In the genomic region with DNA sequence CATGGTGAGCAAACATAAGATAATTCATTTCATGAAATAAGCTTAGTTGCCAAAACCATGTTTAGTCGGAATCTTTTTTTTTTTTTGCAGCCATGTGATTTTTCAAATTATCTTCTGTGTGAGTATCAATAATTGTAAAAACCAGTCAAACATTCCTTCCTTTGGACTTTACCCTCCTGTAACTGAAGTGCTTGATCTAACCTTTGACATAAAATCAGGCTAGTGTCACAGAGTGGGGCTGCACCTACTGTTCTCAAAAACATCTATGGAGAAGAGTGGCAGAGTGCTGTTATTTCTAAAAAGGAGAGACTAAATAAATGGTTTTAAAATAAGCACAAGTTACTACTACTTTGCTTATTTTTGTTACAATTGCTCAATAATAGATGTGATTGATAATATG, we compare ENCODE assay signal across 24 cellular contexts.
"Had no signal": no experiment of that assay in that cellular context is flagged by ENCODE, and none has a peak within 500 bp of the region (broad histone marks: within the 10 kb centered on the region; RNA-seq: fewer than 3 reads in every experiment).

No MANE protein-coding gene starts in this region.

- H3K4me1 Mint-ChIP-seq: mesothelial cell of epicardium; naive thymus-derived CD4-positive, alpha-beta T cell; stimulated activated effector memory CD8-positive, alpha-beta T cell treated with anti-CD3 and anti-CD28 coated beads, Interleukin-12 subunit alpha, Interleukin-12 subunit beta, amount 100 ng/mL, for 72 hours had no signal

- H3K27ac Mint-ChIP-seq: mesothelial cell of epicardium; natural killer cell treated with Interleukin-12 subunit alpha and Interleukin-12 subunit beta and Interleukin-15 and Interleukin-18, amount 100 ng/mL, for 72 hours; progenitor cell of endocrine pancreas; stimulated activated effector memory CD8-positive, alpha-beta T cell treated with anti-CD3 and anti-CD28 coated beads, Interleukin-12 subunit alpha, Interleukin-12 subunit beta, amount 100 ng/mL, for 72 hours; stimulated activated naive CD8-positive, alpha-beta T cell treated with anti-CD3 and anti-CD28 coated beads, Interleukin-15, Interleukin-2, amounts not matched to agents 100 ng/mL and 50 ng/mL, for 24 hours had no signal

- H3K27ac ChIP-seq: heart left ventricle, left lung, ovary, right atrium auricular region, skin epidermis, spleen, suprapubic skin, thoracic aorta, tibial artery, upper lobe of right lung had no signal

- H3K9me3 Mint-ChIP-seq: naive thymus-derived CD4-positive, alpha-beta T cell; stimulated activated naive CD8-positive, alpha-beta T cell treated with anti-CD3 and anti-CD28 coated beads, Interleukin-15, Interleukin-2, amounts not matched to agents 100 ng/mL and 50 ng/mL, for 24 hours had no signal

- H3K9me3 ChIP-seq: heart left ventricle, left lung, ovary, right atrium auricular region, spleen, suprapubic skin, thoracic aorta, tibial artery, upper lobe of right lung had no signal

- DNase-seq: heart left ventricle; islet precursor cell; left lung; mesendoderm; naive thymus-derived CD4-positive, alpha-beta T cell; ovary; spleen; stimulated activated CD4-positive, alpha-beta T cell treated with anti-CD3 and anti-CD28 coated beads, Interleukin-4, amount 100 ng/mL, for 24 hours; stimulated activated naive CD4-positive, alpha-beta T cell; tibial artery; trophoblast cell; upper lobe of right lung had no signal

- FAIRE-seq: urothelium cell line had no signal

- H3K4me3 ChIP-seq: heart left ventricle, left lung, lung, ovary, right atrium auricular region, skin epidermis, spleen, suprapubic skin, thoracic aorta, tibial artery, upper lobe of right lung had no signal

- H3K27me3 ChIP-seq: heart left ventricle, left lung, ovary, right atrium auricular region, spleen, suprapubic skin, tibial artery, upper lobe of right lung had no signal

- ATAC-seq: heart left ventricle; left lung; naive thymus-derived CD4-positive, alpha-beta T cell; natural killer cell treated with Interleukin-12 subunit alpha and Interleukin-12 subunit beta and Interleukin-15 and Interleukin-18, amount 100 ng/mL, for 72 hours; sciatic nerve; stimulated activated effector memory CD8-positive, alpha-beta T cell treated with anti-CD3 and anti-CD28 coated beads, Interleukin-12 subunit alpha, Interleukin-12 subunit beta, amount 100 ng/mL, for 72 hours; upper lobe of right lung had no signal

- H3K36me3 ChIP-seq: heart left ventricle, left lung, ovary, right atrium auricular region, spleen, suprapubic skin, thoracic aorta, tibial artery, upper lobe of right lung had no signal

- H3K27me3 Mint-ChIP-seq: naive thymus-derived CD4-positive, alpha-beta T cell; progenitor cell of endocrine pancreas; stimulated activated naive CD8-positive, alpha-beta T cell treated with anti-CD3 and anti-CD28 coated beads, Interleukin-15, Interleukin-2, amounts not matched to agents 100 ng/mL and 50 ng/mL, for 24 hours had no signal

- H3K4me3 Mint-ChIP-seq: mesothelial cell of epicardium; naive thymus-derived CD4-positive, alpha-beta T cell; natural killer cell treated with Interleukin-12 subunit alpha and Interleukin-12 subunit beta and Interleukin-15 and Interleukin-18, amount 100 ng/mL, for 72 hours; stimulated activated effector memory CD8-positive, alpha-beta T cell treated with anti-CD3 and anti-CD28 coated beads, Interleukin-12 subunit alpha, Interleukin-12 subunit beta, amount 100 ng/mL, for 72 hours; stimulated activated naive CD8-positive, alpha-beta T cell treated with anti-CD3 and anti-CD28 coated beads, Interleukin-15, Interleukin-2, amounts not matched to agents 100 ng/mL and 50 ng/mL, for 24 hours had no signal

- H3K4me1 ChIP-seq: heart left ventricle, left lung, right atrium auricular region, spleen, suprapubic skin, tibial artery, upper lobe of right lung had no signal

- H3K36me3 Mint-ChIP-seq: mesothelial cell of epicardium; naive thymus-derived CD4-positive, alpha-beta T cell; natural killer cell treated with Interleukin-12 subunit alpha and Interleukin-12 subunit beta and Interleukin-15 and Interleukin-18, amount 100 ng/mL, for 72 hours; stimulated activated effector memory CD8-positive, alpha-beta T cell treated with anti-CD3 and anti-CD28 coated beads, Interleukin-12 subunit alpha, Interleukin-12 subunit beta, amount 100 ng/mL, for 72 hours had no signal
